Comparison of ENCODE assay signal across 8 cellular contexts in the genomic region with DNA sequence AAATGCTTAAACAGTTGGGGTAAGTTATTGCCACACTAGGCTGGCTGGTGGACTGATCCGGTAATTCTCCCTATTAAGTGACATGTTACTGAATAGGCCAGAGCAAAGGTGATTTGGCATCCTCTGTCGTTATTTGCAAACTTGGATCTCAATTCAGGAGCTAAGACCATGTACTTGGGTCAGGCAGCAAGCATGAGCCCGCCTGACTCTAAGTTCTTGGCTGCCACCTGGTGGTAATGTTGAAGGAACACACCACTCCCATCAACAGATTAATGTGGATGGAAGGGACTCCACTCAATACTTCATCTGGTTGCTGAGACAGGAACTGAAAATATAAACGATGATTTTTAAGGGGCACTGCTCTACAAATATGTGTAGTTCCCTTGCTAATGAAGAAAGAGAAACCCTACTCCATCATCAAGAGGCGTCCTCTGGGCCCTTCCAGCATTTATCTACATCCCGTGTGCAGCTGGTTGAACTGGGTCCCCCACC.
DNase-seq lines count a peak whose midpoint lies in the region; ATAC-seq, FAIRE-seq and TF ChIP-seq lines count a peak whose summit lies in the region.

No MANE protein-coding gene starts in this region.

- H3K9me3 ChIP-seq in hepatocyte (ENCODE audit: low read depth), result no peaks in the 10 kb centered on the region
- no peaks in the 10 kb centered on the region for H3K9me3 ChIP-seq in small intestine (ENCODE audit: control insufficient read depth, low read depth)

- no peaks in the 10 kb centered on the region for H3K79me2 ChIP-seq in hepatocyte

- TF ChIP-seq CTCF in astrocyte of the cerebellum (IDR thresholded peaks at IDR 0.05; ENCODE audit: low read depth, low read length, missing control alignments) (peak; percentile 76), hepatocyte (IDR thresholded peaks at IDR 0.05; ENCODE audit: poor library complexity) (peak; percentile 85)

- no peaks in the 10 kb centered on the region for H3K36me3 ChIP-seq in hepatocyte (replicated peaks; ENCODE audit: insufficient read depth, low read depth)
- no peaks in the 10 kb centered on the region for H3K36me3 ChIP-seq in small intestine (ENCODE audit: control insufficient read depth in 2 of 2, insufficient read depth in 2 of 2, low read length in 2 of 2)

- H3K9me2 ChIP-seq in hepatocyte (replicated peaks; ENCODE audit: insufficient read depth), result no peaks in the 10 kb centered on the region

- H3K4me2 ChIP-seq in hepatocyte, result no peak overlapping the region

- no peak overlapping the region for H2AFZ ChIP-seq in hepatocyte

- 23% methylated on average over 6 of the region's 6 CpGs for WGBS in hepatocyte (ENCODE audit: low lambda C conversion rate, missing lambda C conversion rate)
- WGBS in small intestine, 3 donors, result 20 to 24% (median 22%) methylated on average over 6 of the region's 6 CpGs

- H3K4me3 ChIP-seq in astrocyte of the cerebellum (ENCODE audit: low read depth, low read length), result no peak overlapping the region
- H3K4me3 ChIP-seq in hepatocyte, result no peak overlapping the region
- no peak overlapping the region for H3K4me3 ChIP-seq in small intestine (ENCODE audit: low read depth in 1 of 2, low read length in 2 of 2)

- DNase-seq in GM12892 (ENCODE audit: insufficient read length), result peak; percentile 38
- DNase-seq in NCI-H1694 (lab: John Stamatoyannopoulos, UW), result peak; percentile 63
- peak; percentile 50 for DNase-seq in T-helper 9 cell
- DNase-seq in astrocyte of the cerebellum (ENCODE audit: low read depth), result peak; percentile 73
- peak; percentile 91 for DNase-seq in hepatocyte (ENCODE audit: low spot score)
- peak; percentile 92 for DNase-seq in small intestine

- no peaks in the 10 kb centered on the region for H4K20me1 ChIP-seq in hepatocyte (ENCODE audit: insufficient read depth, poor library complexity, severe bottlenecking)

- H3K4me1 ChIP-seq in hepatocyte (ENCODE audit: insufficient read depth), result peaks cover 8% of the 10 kb centered on the region
- H3K4me1 ChIP-seq in small intestine (ENCODE audit: control insufficient read depth in 2 of 2, insufficient read depth in 1 of 2, low read depth in 1 of 2, low read length in 1 of 2), result no peaks in the 10 kb centered on the region

- TF ChIP-seq POLR2A in GM12892 (IDR thresholded peaks at IDR 0.05; ENCODE audit: low read depth, low read length), result no peak

- peak; percentile 86 for ATAC-seq in HG02852 (IDR thresholded peaks at IDR 0.05; ENCODE audit: unreplicated experiment)
- no peak for ATAC-seq in GM18858 (IDR thresholded peaks at IDR 0.05; ENCODE audit: unreplicated experiment)

- FAIRE-seq in GM12892 (lab: Jason Lieb, UNC) (peak; percentile 96), small intestine (lab: Jason Lieb, UNC) (no peak)

- H3K27ac ChIP-seq in hepatocyte (no peak overlapping the region), small intestine (ENCODE audit: low read depth in 1 of 2, low read length in 1 of 2) (no peak overlapping the region)

- in situ Hi-C loops in astrocyte of the cerebellum (cut with HindIII; ENCODE audit: low sequenced_read_pairs), result loop anchor here (25.0 kb wide), 1 partner anchor 197 kb away; no protein-coding TSS in a partner anchor

- H3K27me3 ChIP-seq in hepatocyte (no peaks in the 10 kb centered on the region), small intestine (ENCODE audit: control insufficient read depth in 2 of 2, insufficient read depth in 2 of 2, low read length in 2 of 2) (no peaks in the 10 kb centered on the region)

Comparison
In these comparisons a context has a peak if more than half of its experiments do, and no peak if none do; other contexts are left out.
1. DNase-seq: peak in every context shown above with its lines; median percentile 92 in small intestine; 91 in hepatocyte; 73 in astrocyte of the cerebellum; 63 in NCI-H1694; 50 in T-helper 9 cell; 38 in GM12892.